Comparison of ENCODE assay signal across 32 cellular contexts in the genomic region with DNA sequence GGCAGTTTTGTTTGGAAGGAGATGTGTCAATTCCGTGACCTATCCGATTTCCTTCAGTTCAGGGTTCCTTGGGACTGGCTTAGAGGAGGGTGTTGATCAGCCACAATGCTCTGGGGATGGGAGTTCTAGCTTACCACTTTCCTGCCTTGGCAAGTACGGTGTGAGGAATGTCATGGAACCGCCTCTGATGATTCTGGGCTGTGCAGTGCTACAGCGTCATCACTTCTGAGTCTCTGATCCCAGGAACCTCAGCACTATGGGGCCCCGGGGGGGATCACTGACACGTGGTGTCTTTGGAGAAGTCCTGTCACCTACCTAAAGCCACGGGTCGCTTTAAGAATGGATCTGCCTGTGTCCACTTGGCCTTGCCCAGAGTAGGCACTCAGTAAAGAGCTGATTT.
"Had no signal": no experiment of that assay in that cellular context is flagged by ENCODE, and none has a peak within 500 bp of the region (broad histone marks: within the 10 kb centered on the region; RNA-seq: fewer than 3 reads in every experiment).

No MANE protein-coding gene starts in this region.

- H3K4me3 ChIP-seq: adrenal gland, body of pancreas had no signal

- DNase-seq: activated CD4-positive, alpha-beta memory T cell treated with anti-CD3 and anti-CD28 coated beads, Interleukin-2, amount 10 ng/mL, durations not matched to agents 7 days and 5 days; activated CD4-positive, alpha-beta T cell treated with anti-CD3 and anti-CD28 coated beads for 1 hour; activated CD4-positive, alpha-beta T cell treated with anti-CD3 and anti-CD28 coated beads for 36 hours; activated CD4-positive, alpha-beta T cell treated with anti-CD3 and anti-CD28 coated beads for 48 hours; activated CD4-positive, alpha-beta T cell treated with anti-CD3 and anti-CD28 coated beads, Interleukin-2, amount 10 ng/mL, durations not matched to agents 7 days and 5 days; activated CD4-positive, alpha-beta T cell treated with anti-CD3 and anti-CD28 coated beads, Interleukin-2, amount 50 U/mL, for 48 hours; activated CD4-positive, CD25-positive, alpha-beta regulatory T cell; activated CD8-positive, alpha-beta memory T cell treated with anti-CD3 and anti-CD28 coated beads for 24 hours; activated CD8-positive, alpha-beta memory T cell treated with anti-CD3 and anti-CD28 coated beads, Interleukin-2, amount 10 ng/mL, durations not matched to agents 7 days and 5 days; activated CD8-positive, alpha-beta memory T cell treated with anti-CD3 and anti-CD28 coated beads, Interleukin-2, amount 50 U/mL, for 48 hours; activated CD8-positive, alpha-beta T cell treated with anti-CD3 and anti-CD28 coated beads, Interleukin-2, amount 10 ng/mL, durations not matched to agents 7 days and 5 days; activated effector memory CD4-positive, alpha-beta T cell treated with Interleukin-2 at 50 U/mL for 16 hours; activated gamma-delta T cell treated with Interleukin-2 at 50 U/mL for 16 hours; activated naive CD4-positive, alpha-beta T cell; activated naive CD4-positive, alpha-beta T cell treated with anti-CD3 and anti-CD28 coated beads for 36 hours; activated naive CD4-positive, alpha-beta T cell treated with anti-CD3 and anti-CD28 coated beads, Interleukin-2, amount 50 U/mL, for 16 hours; activated naive CD8-positive, alpha-beta T cell treated with anti-CD3 and anti-CD28 coated beads for 36 hours; activated T-cell treated with anti-CD3 and anti-CD28 coated beads, Interleukin-2, amount 50 U/mL, for 24 hours; activated T-cell treated with anti-CD3 and anti-CD28 coated beads, Interleukin-2, amount 50 U/mL, for 48 hours; adrenal gland; amniotic stem cell; aorta; body of pancreas; central memory CD4-positive, alpha-beta T cell; SW 1271; T-helper 1 cell; T-helper 2 cell; T-helper 9 cell had no signal

- H3K9me3 ChIP-seq: adrenal gland, body of pancreas had no signal

- H3K27me3 ChIP-seq: adrenal gland, body of pancreas had no signal

- ATAC-seq: activated CD4-positive, alpha-beta T cell treated with anti-CD3 and anti-CD28 coated beads for 36 hours; activated CD4-positive, CD25-positive, alpha-beta regulatory T cell treated with anti-CD3 and anti-CD28 coated beads, Interleukin-2, amount 50 U/mL, for 24 hours; activated CD8-positive, alpha-beta memory T cell treated with anti-CD3 and anti-CD28 coated beads, Interleukin-2, amount 10 ng/mL, durations not matched to agents 7 days and 5 days; activated CD8-positive, alpha-beta T cell treated with anti-CD3 and anti-CD28 coated beads, Interleukin-2, amount 10 ng/mL, durations not matched to agents 7 days and 5 days; activated naive CD4-positive, alpha-beta T cell treated with anti-CD3 and anti-CD28 coated beads, Interleukin-2, amount 50 U/mL, for 72 hours; body of pancreas; WTC11 had no signal

- H3K36me3 ChIP-seq: adrenal gland had no signal

- H3K27ac ChIP-seq: adrenal gland, body of pancreas, VCaP had no signal

- H3K4me1 ChIP-seq: adrenal gland, body of pancreas had no signal
